9 cellular contexts compared by ENCODE assay signal in genomic region chr14:105527381-105528196, GRCh38. TPM values are rescaled to one million over a fixed set of nuclear protein-coding genes. Genes with fewer than 3 reads are reported as not detected.
DNase-seq lines count a peak whose midpoint lies in the region; ATAC-seq, FAIRE-seq and TF ChIP-seq lines count a peak whose summit lies in the region.
"Had no signal": no experiment of that assay in that cellular context is flagged by ENCODE, and none has a peak within 500 bp of the region (broad histone marks: within the 10 kb centered on the region; RNA-seq: fewer than 3 reads in every experiment).

No MANE protein-coding gene starts in this region.

- H3K27me3 ChIP-seq in SJCRH30 = peaks cover 21% of the 10 kb centered on the region
- H3K27me3 ChIP-seq in esophagus squamous epithelium = peaks cover 0 to 53% (median 9%) of the 10 kb centered on the region in 4 donors
- H3K27me3 ChIP-seq in pancreas = no peaks in the 10 kb centered on the region

- TF ChIP-seq CTCF in esophagus squamous epithelium (IDR thresholded peaks at IDR 0.05) (no peak), pancreas (IDR thresholded peaks at IDR 0.05) (no peak), omental fat pad (IDR thresholded peaks at IDR 0.05) (no peak)

- intact Hi-C loops in esophagus squamous epithelium (cut with DNase I) = loop anchor here (5.0 kb wide), 1 partner anchor 160 kb away; no protein-coding TSS in a partner anchor
- intact Hi-C loops in pancreas (cut with DNase I) = no loop called here

- DNase-seq in D341Med (ENCODE audit: low spot score) (peak; percentile 29), SJCRH30 (no peak), esophagus squamous epithelium (lab: John Stamatoyannopoulos, UW) (no peak), pancreas (peak in 3 of 6 donors; percentile 54 to 86 (median 56)), NAMALWA (ENCODE audit: low spot score) (no peak), OCI-M2 (lab: John Stamatoyannopoulos, UW; ENCODE audit: unreplicated experiment) (no peak), omental fat pad (ENCODE audit: low spot score) (no peak)

- TF ChIP-seq POLR2A in esophagus squamous epithelium (IDR thresholded peaks at IDR 0.05) = no peak

- peak overlapping the region; percentile 86 for H3K4me3 ChIP-seq in SJCRH30
- H3K4me3 ChIP-seq in esophagus squamous epithelium = peak overlapping the region; percentile 41 to 81 (median 54)
- peak overlapping the region; percentile 44 to 71 (median 60) for H3K4me3 ChIP-seq in pancreas

- ATAC-seq in pancreas (peak; percentile 18 to 36 (median 23)), HG02678 (IDR thresholded peaks at IDR 0.05; ENCODE audit: unreplicated experiment) (no peak), omental fat pad (ENCODE audit: low FRiP score) (no peak)

- peak overlapping the region; percentile 53; the same call in 1 of the 2 replicates for H3K27ac ChIP-seq in SJCRH30
- peak overlapping the region; percentile 18 to 83 (median 62) for H3K27ac ChIP-seq in esophagus squamous epithelium
- peak overlapping the region; percentile 6 to 37 (median 28) for H3K27ac ChIP-seq in pancreas
- H3K27ac ChIP-seq: epithelial cell of prostate had no signal

- H3K9me3 ChIP-seq in SJCRH30 (replicated peaks) (no peaks in the 10 kb centered on the region), esophagus squamous epithelium (no peaks in the 10 kb centered on the region), pancreas (no peaks in the 10 kb centered on the region)

- H3K36me3 ChIP-seq in SJCRH30 (no peaks in the 10 kb centered on the region), esophagus squamous epithelium (no peaks in the 10 kb centered on the region), pancreas (no peaks in the 10 kb centered on the region)

- 14% methylated on average over 10 of the region's 44 CpGs; no CpG with 5 or more reads in 1 of the 2 donors for WGBS in esophagus squamous epithelium, 2 donors
- 35% methylated on average over 44 of the region's 44 CpGs for WGBS in pancreas, 2 donors

- FAIRE-seq in pancreas (lab: Jason Lieb, UNC) = no peak

- H3K4me1 ChIP-seq in SJCRH30 (peaks cover 5% of the 10 kb centered on the region; the same call in 1 of the 2 replicates), esophagus squamous epithelium (peaks cover 19 to 40% (median 27%) of the 10 kb centered on the region in 3 donors), pancreas (peaks cover 0 to 16% (median 0%) of the 10 kb centered on the region in 3 donors)

RNA-seq across cellular contexts. Expression of gene TMEM121, which starts 1.2 kb away (rescaled TPM):
- total RNA-seq in SJCRH30 (2014; rRNA removed; shearing (Covaris generic)) = 4.4 and 4.8 TPM in 2 replicates
- total RNA-seq in esophagus squamous epithelium = 1 to 10 TPM in 3 of 4 donors, under 1 TPM in 1; 0.61 to 2.1 (median 1.6) TPM
- total RNA-seq in pancreas = 1 to 10 TPM in 5 of 6 donors, under 1 TPM in 1; 0.92 to 3.3 (median 1.8) TPM
- 1 to 10 TPM; 1.2 to 2.5 TPM for polyA plus RNA-seq in pancreas
- 1 to 10 TPM; 3.5 to 5.6 (median 4.1) TPM for total RNA-seq in omental fat pad

RNA-seq across cellular contexts. Expression of gene TEDC1, which starts 36.5 kb away (rescaled TPM):
- 30.9 and 37.4 TPM in 2 replicates for total RNA-seq in SJCRH30 (2014; rRNA removed; shearing (Covaris generic))
- total RNA-seq in esophagus squamous epithelium = 10 to 100 TPM in 1 of 4 donors, 1 to 10 TPM in 3; 7.1 to 12.8 (median 7.6) TPM
- 1 to 10 TPM; 2.0 to 5.2 (median 3.3) TPM for total RNA-seq in pancreas
- polyA plus RNA-seq in pancreas = 10 to 100 TPM; 18.1 to 21.5 TPM
- 10 to 100 TPM in 2 of 4 donors, 1 to 10 TPM in 2; 2.8 to 18.9 (median 7.4) TPM for total RNA-seq in omental fat pad

RNA-seq across cellular contexts. Expression of gene CRIP1, which starts 40.9 kb away (rescaled TPM):
- 0.14 TPM in 1 of 2 replicates, not detected in the other for total RNA-seq in SJCRH30 (2014; rRNA removed; shearing (Covaris generic))
- total RNA-seq in esophagus squamous epithelium (10 to 100 TPM in 3 of 4 donors, 1 to 10 TPM in 1; 8.2 to 35.6 (median 24.7) TPM), pancreas (10 to 100 TPM in 1 of 6 donors, 1 to 10 TPM in 5; 2.4 to 14.0 (median 9.0) TPM), omental fat pad (10 to 100 TPM; 18.5 to 88.6 (median 43.9) TPM)
- 10 to 100 TPM; 35.4 to 71.0 TPM for polyA plus RNA-seq in pancreas

RNA-seq across cellular contexts. Expression of gene CRIP2, which starts 53.0 kb away (rescaled TPM):
- 68.2 and 71.7 TPM in 2 replicates for total RNA-seq in SJCRH30 (2014; rRNA removed; shearing (Covaris generic))
- total RNA-seq in esophagus squamous epithelium = 100 to 1,000 TPM in 2 of 4 donors, 10 to 100 TPM in 2; 44.2 to 118 (median 80.7) TPM
- 10 to 100 TPM; 12.9 to 37.4 (median 24.3) TPM for total RNA-seq in pancreas
- 100 to 1,000 TPM in 1 of 2 donors, 10 to 100 TPM in 1; 99.5 to 223 TPM for polyA plus RNA-seq in pancreas
- 100 to 1,000 TPM in 2 of 4 donors, 10 to 100 TPM in 2; 63.4 to 177 (median 122) TPM for total RNA-seq in omental fat pad

Comparison
In these comparisons a context has a peak if more than half of its experiments do, and no peak if none do; other contexts are left out.
1. ATAC-seq: peak in pancreas (4 of 4); none in HG02678 (single experiment) and omental fat pad (single experiment).
2. Peak in every context shown above with its lines, with median percentiles within 50 percentile points of each other: H3K27ac ChIP-seq and H3K4me3 ChIP-seq.